ENCODE assay signal across 8 cellular contexts in the genomic region with DNA sequence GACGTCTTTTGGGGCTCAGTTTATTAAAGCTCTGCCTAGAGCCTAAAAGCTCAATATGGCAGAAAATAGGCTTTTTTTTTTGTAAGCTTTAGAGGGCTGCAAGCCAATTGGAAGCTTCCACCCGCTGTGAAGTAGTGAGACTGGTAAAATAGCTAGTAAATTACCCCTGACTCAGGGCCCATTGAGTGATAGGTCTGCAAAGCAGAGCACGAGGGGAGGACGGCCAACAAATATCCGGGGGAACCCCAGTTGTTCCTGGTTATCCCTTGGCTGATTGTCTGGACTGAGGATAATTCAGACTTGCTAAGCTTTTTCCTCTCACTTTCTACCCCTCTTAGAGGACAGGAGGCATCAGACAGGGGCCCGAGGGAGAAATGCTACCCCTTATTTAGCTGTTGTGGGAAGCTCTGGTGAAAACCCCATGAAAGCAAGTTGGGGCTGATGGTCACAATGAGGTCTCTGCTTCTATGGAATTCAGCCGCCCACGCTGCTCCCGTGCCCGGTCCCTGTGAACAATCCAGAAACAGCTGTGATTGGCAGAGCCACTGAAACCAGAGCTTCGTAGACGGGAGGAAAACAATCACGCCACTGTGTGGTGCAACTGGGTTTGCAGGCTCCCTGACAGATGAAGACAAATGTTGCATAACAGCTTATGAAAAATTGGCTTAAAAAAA.
DNase-seq lines count a peak whose midpoint lies in the region; ATAC-seq and TF ChIP-seq lines count a peak whose summit lies in the region.

No MANE protein-coding gene starts in this region.

- no peak overlapping the region for H3K27ac ChIP-seq in CD8-positive, alpha-beta memory T cell (ENCODE audit: low read depth, low read length)

- ATAC-seq in GM21447 (IDR thresholded peaks at IDR 0.05; ENCODE audit: unreplicated experiment) = no peak

- DNase-seq in HFFc6 = peak; percentile 81
- DNase-seq in OCI-M1 (lab: John Stamatoyannopoulos, UW) = peak; percentile 54
- peak; percentile 62 for DNase-seq in epithelial cell of proximal tubule (ENCODE audit: low read depth)
- DNase-seq in activated T-cell treated with anti-CD3 and anti-CD28 coated beads, Interleukin-2, amount 50 U/mL, for 1 hour = no peak
- DNase-seq in activated T-helper 2 cell treated with anti-CD3 and anti-CD28 coated beads, Interferon-gamma antibody, Interleukin-2, Interleukin-4, amounts not matched to agents 10 μg/mL and 5 μg/mL and 100 μg/mL, durations not matched to agents 14 hours and 24 hours and 36 hours (ENCODE audit: low spot score) = no peak
- no peak for DNase-seq in CD8-positive, alpha-beta memory T cell

- H3K27me3 ChIP-seq in mucosa of stomach (ENCODE audit: control insufficient read depth, insufficient read depth, low read length) = no peaks in the 10 kb centered on the region
- H3K27me3 ChIP-seq in CD8-positive, alpha-beta memory T cell (ENCODE audit: insufficient read depth, low read length, poor library complexity, severe bottlenecking) = no peaks in the 10 kb centered on the region

- no peaks in the 10 kb centered on the region for H3K36me3 ChIP-seq in mucosa of stomach (ENCODE audit: control insufficient read depth, insufficient read depth, low read length)
- H3K36me3 ChIP-seq in CD8-positive, alpha-beta memory T cell (ENCODE audit: insufficient read depth, low read length) = no peaks in the 10 kb centered on the region

- TF ChIP-seq CTCF in HFFc6 (IDR thresholded peaks at IDR 0.05) = peak; percentile 76
- TF ChIP-seq CTCF in epithelial cell of proximal tubule (conservative IDR thresholded peaks at IDR 0.05; ENCODE audit: low read depth, low read length) = peak; percentile 67

- peaks cover 13% of the 10 kb centered on the region for H3K4me1 Mint-ChIP-seq in HFFc6 (ENCODE audit: low read depth)
- no peaks in the 10 kb centered on the region for H3K4me1 Mint-ChIP-seq in activated T-helper 2 cell treated with anti-CD3 and anti-CD28 coated beads, Interferon-gamma antibody, Interleukin-2, Interleukin-4, amounts not matched to agents 10 μg/mL and 5 μg/mL and 100 μg/mL, durations not matched to agents 14 hours and 24 hours and 36 hours (ENCODE audit: low read depth)
- no peaks in the 10 kb centered on the region for H3K4me1 Mint-ChIP-seq in CD8-positive, alpha-beta memory T cell

- peak overlapping the region; percentile 76 for H3K4me3 Mint-ChIP-seq in HFFc6
- no peak overlapping the region for H3K4me3 Mint-ChIP-seq in activated T-helper 2 cell treated with anti-CD3 and anti-CD28 coated beads, Interferon-gamma antibody, Interleukin-2, Interleukin-4, amounts not matched to agents 10 μg/mL and 5 μg/mL and 100 μg/mL, durations not matched to agents 14 hours and 24 hours and 36 hours (ENCODE audit: low read depth)
- no peak overlapping the region for H3K4me3 Mint-ChIP-seq in CD8-positive, alpha-beta memory T cell

- no peaks in the 10 kb centered on the region for H3K36me3 Mint-ChIP-seq in HFFc6 (ENCODE audit: low read depth)
- no peaks in the 10 kb centered on the region for H3K36me3 Mint-ChIP-seq in activated T-helper 2 cell treated with anti-CD3 and anti-CD28 coated beads, Interferon-gamma antibody, Interleukin-2, Interleukin-4, amounts not matched to agents 10 μg/mL and 5 μg/mL and 100 μg/mL, durations not matched to agents 14 hours and 24 hours and 36 hours (ENCODE audit: low read depth)
- no peaks in the 10 kb centered on the region for H3K36me3 Mint-ChIP-seq in CD8-positive, alpha-beta memory T cell

- H3K27ac Mint-ChIP-seq in HFFc6 = peak overlapping the region; percentile 62; the same call in 1 of the 2 replicates
- H3K27ac Mint-ChIP-seq in activated T-helper 2 cell treated with anti-CD3 and anti-CD28 coated beads, Interferon-gamma antibody, Interleukin-2, Interleukin-4, amounts not matched to agents 10 μg/mL and 5 μg/mL and 100 μg/mL, durations not matched to agents 14 hours and 24 hours and 36 hours = no peak overlapping the region
- no peak overlapping the region for H3K27ac Mint-ChIP-seq in CD8-positive, alpha-beta memory T cell

- no peaks in the 10 kb centered on the region for H3K9me3 Mint-ChIP-seq in HFFc6
- H3K9me3 Mint-ChIP-seq in activated T-helper 2 cell treated with anti-CD3 and anti-CD28 coated beads, Interferon-gamma antibody, Interleukin-2, Interleukin-4, amounts not matched to agents 10 μg/mL and 5 μg/mL and 100 μg/mL, durations not matched to agents 14 hours and 24 hours and 36 hours = no peaks in the 10 kb centered on the region
- no peaks in the 10 kb centered on the region for H3K9me3 Mint-ChIP-seq in CD8-positive, alpha-beta memory T cell

- intact Hi-C loops in activated T-helper 2 cell treated with anti-CD3 and anti-CD28 coated beads, Interferon-gamma antibody, Interleukin-2, Interleukin-4, amounts not matched to agents 10 μg/mL and 5 μg/mL and 100 μg/mL, durations not matched to agents 14 hours and 24 hours and 36 hours (cut with micrococcal nuclease) = no loop called here

- H3K4me1 ChIP-seq in mucosa of stomach (ENCODE audit: control insufficient read depth, insufficient read depth, low read length) = peaks cover 17% of the 10 kb centered on the region
- H3K4me1 ChIP-seq in CD8-positive, alpha-beta memory T cell (ENCODE audit: insufficient read depth, low read length) = no peaks in the 10 kb centered on the region

- peaks cover 26% of the 10 kb centered on the region for H3K27me3 Mint-ChIP-seq in HFFc6 (ENCODE audit: insufficient read depth)
- peaks cover 30% of the 10 kb centered on the region for H3K27me3 Mint-ChIP-seq in activated T-helper 2 cell treated with anti-CD3 and anti-CD28 coated beads, Interferon-gamma antibody, Interleukin-2, Interleukin-4, amounts not matched to agents 10 μg/mL and 5 μg/mL and 100 μg/mL, durations not matched to agents 14 hours and 24 hours and 36 hours (ENCODE audit: low read depth)
- H3K27me3 Mint-ChIP-seq in CD8-positive, alpha-beta memory T cell = peaks cover 1 to 5% of the 10 kb centered on the region in 2 donors

- H3K4me3 ChIP-seq in epithelial cell of proximal tubule (ENCODE audit: low read depth, low read length) (no peak overlapping the region), mucosa of stomach (ENCODE audit: low read length) (peak overlapping the region; percentile 29)
- H3K4me3 ChIP-seq in CD8-positive, alpha-beta memory T cell (ENCODE audit: low read length) = no peak overlapping the region

- no peak overlapping the region for H3K9ac ChIP-seq in mucosa of stomach (ENCODE audit: low read length)

- CTCF ChIA-PET in CD8-positive, alpha-beta memory T cell (lab: Charles Lee) = interaction anchor here (2.0 to 2.3 kb wide), 2 partner anchors 16 to 19 kb away, joined by 8 to 9 read pairs; no protein-coding TSS in a partner anchor

- no peaks in the 10 kb centered on the region for H3K9me3 ChIP-seq in mucosa of stomach (ENCODE audit: control insufficient read depth, low read length)
- H3K9me3 ChIP-seq in CD8-positive, alpha-beta memory T cell (ENCODE audit: low read length) = no peaks in the 10 kb centered on the region

- POLR2A ChIA-PET in CD8-positive, alpha-beta memory T cell (lab: Charles Lee) = no interaction called here

Comparison
In these comparisons a context has a peak if more than half of its experiments do, and no peak if none do; other contexts are left out.
1. DNase-seq: peak in HFFc6 (single experiment), OCI-M1 (single experiment) and epithelial cell of proximal tubule (single experiment); none in activated T-cell treated with anti-CD3 and anti-CD28 coated beads, Interleukin-2, amount 50 U/mL, for 1 hour (single experiment), activated T-helper 2 cell treated with anti-CD3 and anti-CD28 coated beads, Interferon-gamma antibody, Interleukin-2, Interleukin-4, amounts not matched to agents 10 μg/mL and 5 μg/mL and 100 μg/mL, durations not matched to agents 14 hours and 24 hours and 36 hours (single experiment) and CD8-positive, alpha-beta memory T cell (0 of 5).